In genomic region chr20:46689082-46689753, GRCh38 we compare ENCODE assay signal across 1 cellular context.
A peak's percentile ranks its signal among the peaks of the same experiment; 100 is the strongest.
TF ChIP-seq lines count a peak whose summit lies in the region.

TP53RK (minus strand) TSS chr20:46689444; CDS start chr20:46689414, 30 bp downstream.

TF ChIP-seq in HepG2, 621 proteins besides CTCF, POLR2A, EP300 and RAD21 (continued from another document and continues in another):
- TF ChIP-seq ZBTB25 (CRISPR knock-in tag; IDR thresholded peaks at IDR 0.05) (0 out of 2 replicates have a peak, but pooled peaks have one; percentile 38), ZNF512B (CRISPR knock-in tag; IDR thresholded peaks at IDR 0.05; ENCODE audit: borderline replicate concordance) (no peak), TAF1 (CRISPR knock-in tag; IDR thresholded peaks at IDR 0.05) (peak; percentile 95), ZNF180 (CRISPR knock-in tag; IDR thresholded peaks at IDR 0.05; ENCODE audit: borderline replicate concordance, low read depth) (no peak), GATA4 (IDR thresholded peaks at IDR 0.05; ENCODE audit: borderline replicate concordance, low read depth) (0 out of 2 replicates have a peak, but pooled peaks have one; percentile 9), ZNF430 (CRISPR knock-in tag; IDR thresholded peaks at IDR 0.05) (peak; percentile 87; the same call in 1 of the 2 replicates), ARNT (IDR thresholded peaks at IDR 0.05) (no peak), ZNF547 (CRISPR knock-in tag; IDR thresholded peaks at IDR 0.05) (peak; percentile 99), SP140L (CRISPR knock-in tag; IDR thresholded peaks at IDR 0.05; ENCODE audit: borderline replicate concordance) (no peak; the same call in 1 of the 2 replicates), ZNF281 (CRISPR knock-in tag; IDR thresholded peaks at IDR 0.05; ENCODE audit: borderline replicate concordance) (no peak), AHDC1 (CRISPR knock-in tag; IDR thresholded peaks at IDR 0.05; ENCODE audit: borderline replicate concordance) (peak; percentile 75; the same call in 1 of the 2 replicates), CAMTA2 (CRISPR knock-in tag; IDR thresholded peaks at IDR 0.05; ENCODE audit: borderline replicate concordance) (no peak; the same call in 1 of the 2 replicates), KDM2A (CRISPR knock-in tag; IDR thresholded peaks at IDR 0.05; ENCODE audit: borderline replicate concordance, low read depth) (peak; percentile 89), ZNF772 (CRISPR knock-in tag; IDR thresholded peaks at IDR 0.05) (no peak), CSRNP2 (CRISPR knock-in tag; conservative IDR thresholded peaks at IDR 0.05; ENCODE audit: low read depth) (no peak), HDAC1 (CRISPR knock-in tag; IDR thresholded peaks at IDR 0.05) (peak; percentile 89), NFIC (IDR thresholded peaks at IDR 0.05; ENCODE audit: low read length) (no peak; the same call in 1 of the 2 replicates), ZNF333 (CRISPR knock-in tag; IDR thresholded peaks at IDR 0.05; ENCODE audit: borderline replicate concordance) (peak; percentile 62; the same call in 1 of the 2 replicates), CBX5 (CRISPR knock-in tag; IDR thresholded peaks at IDR 0.05; ENCODE audit: borderline replicate concordance) (peak; percentile 81; the same call in 1 of the 2 replicates), ZNF768 (CRISPR knock-in tag; IDR thresholded peaks at IDR 0.05) (peak; percentile 84), HDAC6 (IDR thresholded peaks at IDR 0.05; ENCODE audit: low read depth, low read length) (no peak), ZNF224 (CRISPR knock-in tag; IDR thresholded peaks at IDR 0.05) (no peak), DPF2 (CRISPR knock-in tag; IDR thresholded peaks at IDR 0.05; ENCODE audit: borderline replicate concordance, low read depth) (no peak), IKZF4 (CRISPR knock-in tag; IDR thresholded peaks at IDR 0.05; ENCODE audit: borderline replicate concordance, low read depth, not compliant biosample characterization) (no peak), ETS1 (CRISPR knock-in tag; IDR thresholded peaks at IDR 0.05) (peak; percentile 98), FOXO1 (CRISPR knock-in tag; IDR thresholded peaks at IDR 0.05) (peak; percentile 62; the same call in 1 of the 2 replicates), REL (CRISPR knock-in tag; conservative IDR thresholded peaks at IDR 0.05) (no peak; the same call in 1 of the 2 replicates), ZNF605 (CRISPR knock-in tag; IDR thresholded peaks at IDR 0.05) (no peak; the same call in 1 of the 2 replicates), KMT2B (CRISPR knock-in tag; IDR thresholded peaks at IDR 0.05) (peak; percentile 72), ELK4 (CRISPR knock-in tag; IDR thresholded peaks at IDR 0.05; ENCODE audit: borderline replicate concordance) (peak; percentile 78; the same call in 1 of the 2 replicates), MXD1 (CRISPR knock-in tag; IDR thresholded peaks at IDR 0.05) (peak; percentile 83; the same call in 1 of the 2 replicates), ZNF275 (CRISPR knock-in tag; IDR thresholded peaks at IDR 0.05; ENCODE audit: borderline replicate concordance) (0 out of 2 replicates have a peak, but pooled peaks have one; percentile 40), ZNF660 (CRISPR knock-in tag; IDR thresholded peaks at IDR 0.05; ENCODE audit: borderline replicate concordance, low read depth) (no peak), ZNF501 (CRISPR knock-in tag; IDR thresholded peaks at IDR 0.05) (peak; percentile 100), KAT7 (CRISPR knock-in tag; IDR thresholded peaks at IDR 0.05; ENCODE audit: borderline replicate concordance) (peak; percentile 99; the same call in 1 of the 2 replicates), SP4 (CRISPR knock-in tag; IDR thresholded peaks at IDR 0.05) (peak; percentile 48; the same call in 1 of the 2 replicates), NFE2L1 (CRISPR knock-in tag; IDR thresholded peaks at IDR 0.05; ENCODE audit: borderline replicate concordance) (no peak), NCOA2 (CRISPR knock-in tag; IDR thresholded peaks at IDR 0.05) (peak; percentile 37; the same call in 1 of the 2 replicates), BCL6 (CRISPR knock-in tag; IDR thresholded peaks at IDR 0.05) (no peak), FIP1L1 (IDR thresholded peaks at IDR 0.05; ENCODE audit: borderline replicate concordance, insufficient read depth, low read depth, low read length) (no peak), ZNF792 (CRISPR knock-in tag; IDR thresholded peaks at IDR 0.05) (peak; percentile 90)
